1 cellular context compared by ENCODE assay signal in genomic region chr3:112676659-112677234, GRCh38.
TF ChIP-seq lines count a peak whose summit lies in the region.

No MANE protein-coding gene starts in this region.

TF ChIP-seq in GM12878, 131 proteins besides CTCF, POLR2A, EP300 and RAD21 (continued from another document and continues in another):
- TF ChIP-seq ELK1 (IDR thresholded peaks at IDR 0.05; ENCODE audit: low read depth, low read length) (no peak), ZBTB11 (CRISPR knock-in tag; IDR thresholded peaks at IDR 0.05) (no peak), LARP7 (IDR thresholded peaks at IDR 0.05) (peak; percentile 84), IKZF2 (IDR thresholded peaks at IDR 0.05) (peak; percentile 96 to 99), REST (IDR thresholded peaks at IDR 0.05; ENCODE audit: low read depth, low read length) (peak; percentile 57; the same call in 1 of the 2 replicates), SUPT20H (IDR thresholded peaks at IDR 0.05; ENCODE audit: borderline replicate concordance, control insufficient read depth, low read depth, low read length) (no peak), SRF (IDR thresholded peaks at IDR 0.05; ENCODE audit: low read depth in 2 of 2, low read length in 2 of 2) (peak in 1 of 2 experiments; percentile 91; a peak in 2 of 4 replicates), ZNF274 (IDR thresholded peaks at IDR 0.05; ENCODE audit: insufficient read depth, insufficient read length) (no peak), E4F1 (IDR thresholded peaks at IDR 0.05; ENCODE audit: borderline replicate concordance, partially characterized antibody) (no peak), PAX5 (IDR thresholded peaks at IDR 0.05; ENCODE audit: borderline replicate concordance, low read depth, low read length) (peak; percentile 100), RB1 (IDR thresholded peaks at IDR 0.05; ENCODE audit: borderline replicate concordance) (peak; percentile 75; the same call in 1 of the 2 replicates), SMC3 (IDR thresholded peaks at IDR 0.05; ENCODE audit: borderline replicate concordance, low read length) (no peak), SP1 (IDR thresholded peaks at IDR 0.05; ENCODE audit: low read depth, low read length) (peak; percentile 85), BCL11A (IDR thresholded peaks at IDR 0.05; ENCODE audit: low read depth, low read length) (peak; percentile 100), EGR1 (IDR thresholded peaks at IDR 0.05; ENCODE audit: borderline replicate concordance in 1 of 2, low read depth in 2 of 2, low read length in 2 of 2) (peak in 1 of 2 experiments; percentile 92; a peak in 2 of 3 replicates), DPF2 (IDR thresholded peaks at IDR 0.05) (peak; percentile 100), RCOR1 (conservative IDR thresholded peaks at IDR 0.05; ENCODE audit: low read depth, low read length) (peak; percentile 99), RELA (IDR thresholded peaks at IDR 0.05; ENCODE audit: borderline replicate concordance, partially characterized antibody) (peak; percentile 84), CBX5 (IDR thresholded peaks at IDR 0.05; ENCODE audit: low read depth) (peak; percentile 98), STAT3 (IDR thresholded peaks at IDR 0.05; ENCODE audit: low read depth, low read length) (peak; percentile 98), ZNF24 (IDR thresholded peaks at IDR 0.05) (peak; percentile 88), SIN3A (IDR thresholded peaks at IDR 0.05; ENCODE audit: low read depth, low read length) (no peak), NRF1 (conservative IDR thresholded peaks at IDR 0.05; ENCODE audit: low read depth, low read length) (peak; percentile 43; the same call in 1 of the 2 replicates), HCFC1 (IDR thresholded peaks at IDR 0.05; ENCODE audit: low read length) (no peak; the same call in 1 of the 2 replicates), BACH1 (IDR thresholded peaks at IDR 0.05; ENCODE audit: borderline replicate concordance) (peak; percentile 100), MAX (IDR thresholded peaks at IDR 0.05; ENCODE audit: low read depth, low read length) (no peak), SMARCA5 (IDR thresholded peaks at IDR 0.05) (peak; percentile 6; the same call in 1 of the 2 replicates), ZBED1 (IDR thresholded peaks at IDR 0.05; ENCODE audit: borderline replicate concordance) (peak; percentile 99; the same call in 1 of the 2 replicates), E2F4 (IDR thresholded peaks at IDR 0.05; ENCODE audit: low read depth, low read length) (no peak), POLR2AphosphoS5 (IDR thresholded peaks at IDR 0.05; ENCODE audit: low read length) (no peak), NFXL1 (IDR thresholded peaks at IDR 0.05; ENCODE audit: borderline replicate concordance) (no peak), YBX1 (IDR thresholded peaks at IDR 0.05) (no peak), PBX3 (IDR thresholded peaks at IDR 0.05; ENCODE audit: insufficient replicate concordance, low read depth, low read length) (peak; percentile 58), IKZF1 (conservative IDR thresholded peaks at IDR 0.05) (peak; percentile 97), SIX5 (IDR thresholded peaks at IDR 0.05; ENCODE audit: low read depth, low read length, severe bottlenecking) (no peak), CHD1 (IDR thresholded peaks at IDR 0.05; ENCODE audit: low read depth, low read length) (no peak), GABPA (IDR thresholded peaks at IDR 0.05; ENCODE audit: low read depth) (peak; percentile 78), MXI1 (IDR thresholded peaks at IDR 0.05; ENCODE audit: low read depth, low read length) (peak; percentile 74), SMAD5 (IDR thresholded peaks at IDR 0.05; ENCODE audit: low read depth) (no peak), TCF12 (IDR thresholded peaks at IDR 0.05; ENCODE audit: low read depth, low read length) (peak; percentile 88), SPI1 (IDR thresholded peaks at IDR 0.05; ENCODE audit: borderline replicate concordance, insufficient read depth, low read depth, low read length) (peak; percentile 99), ZBTB40 (IDR thresholded peaks at IDR 0.05; ENCODE audit: borderline replicate concordance) (no peak), CREM (IDR thresholded peaks at IDR 0.05; ENCODE audit: low read depth) (peak; percentile 97), NBN (IDR thresholded peaks at IDR 0.05) (peak; percentile 98), STAT1 (conservative IDR thresholded peaks at IDR 0.05) (0 out of 2 replicates have a peak, but pooled peaks have one; percentile 72), POLR2AphosphoS2 (IDR thresholded peaks at IDR 0.05; ENCODE audit: low read depth, low read length) (no peak), FOXK2 (IDR thresholded peaks at IDR 0.05) (no peak; the same call in 1 of the 2 replicates), IRF4 (IDR thresholded peaks at IDR 0.05; ENCODE audit: low read depth, low read length) (peak; percentile 100)
